ENCODE assay signal across 8 cellular contexts in genomic region chr12:6821271-6821673, GRCh38. TPM values are rescaled to one million over a fixed set of nuclear protein-coding genes. Genes with fewer than 3 reads are reported as not detected.
DNase-seq lines count a peak whose midpoint lies in the region; ATAC-seq lines count a peak whose summit lies in the region.

No MANE protein-coding gene starts in this region.

- DNase-seq in activated effector memory CD4-positive, alpha-beta T cell treated with Interleukin-2 at 50 U/mL for 16 hours, result peak; percentile 11
- DNase-seq in activated effector memory CD4-positive, alpha-beta T cell treated with anti-CD3 and anti-CD28 coated beads, Interleukin-2, amount 50 U/mL, for 16 hours, result no peak
- DNase-seq in NCI-H345 treated with DMSO at 0.1 percent for 48 hours (lab: John Stamatoyannopoulos, UW; ENCODE audit: unreplicated experiment) (peak; percentile 24), amniotic epithelial cell (ENCODE audit: low read depth) (peak; percentile 71), left ventricle myocardium superior (peak; percentile 82), pons (ENCODE audit: low spot score) (peak; percentile 59)

- ATAC-seq in left ventricle myocardium superior (peak; percentile 77), GM21619 (IDR thresholded peaks at IDR 0.05; ENCODE audit: unreplicated experiment) (no peak), HG03159 (IDR thresholded peaks at IDR 0.05; ENCODE audit: unreplicated experiment) (no peak)

- intact Hi-C loops in left ventricle myocardium superior (cut with micrococcal nuclease), result no loop called here

RNA-seq across cellular contexts. Expression of gene GPR162, which starts 0.3 kb away (rescaled TPM):
- total RNA-seq in left ventricle myocardium superior, result 5.3 TPM

RNA-seq across cellular contexts. Expression of gene P3H3, which starts 6.9 kb away (rescaled TPM):
- 11.5 TPM for total RNA-seq in left ventricle myocardium superior

RNA-seq across cellular contexts. Expression of gene GNB3, which starts 19.5 kb away (rescaled TPM):
- 5.4 TPM for total RNA-seq in left ventricle myocardium superior

RNA-seq across cellular contexts. Expression of gene CDCA3, which starts 29.8 kb away (rescaled TPM):
- total RNA-seq in left ventricle myocardium superior, result 0.32 TPM

RNA-seq across cellular contexts. Expression of gene USP5, which starts 30.7 kb away (rescaled TPM):
- 66.2 TPM for total RNA-seq in left ventricle myocardium superior
